Comparison of ENCODE assay signal across 9 cellular contexts in the genomic region with DNA sequence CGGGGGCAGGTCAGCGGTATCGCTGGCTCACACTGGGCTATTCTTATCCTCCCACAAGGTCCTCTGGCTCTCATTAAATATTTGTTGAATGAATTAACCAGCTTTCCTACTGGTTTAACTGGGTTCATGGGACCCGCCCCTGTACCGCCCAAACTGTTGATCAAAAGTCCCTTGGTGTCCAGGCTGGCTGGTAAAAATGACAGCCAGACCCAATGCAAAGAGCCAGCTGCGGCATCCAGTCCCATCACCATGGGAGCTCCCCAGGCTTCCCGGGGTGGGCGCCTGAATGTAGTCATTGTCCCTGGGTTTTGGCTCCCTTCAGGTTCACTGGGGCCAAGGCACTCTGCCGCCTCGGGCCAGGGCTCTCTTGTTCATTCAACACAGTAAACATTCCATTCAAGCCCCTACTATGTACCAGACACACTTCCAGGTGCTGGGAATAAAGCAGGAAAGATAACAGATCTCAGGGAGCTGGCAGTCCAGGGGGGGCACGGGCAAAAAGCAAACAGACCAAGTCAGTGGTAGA. TPM values are rescaled to one million over a fixed set of nuclear protein-coding genes. Genes with fewer than 3 reads are reported as not detected.
DNase-seq lines count a peak whose midpoint lies in the region; ATAC-seq, FAIRE-seq and TF ChIP-seq lines count a peak whose summit lies in the region.
"Had no signal": no experiment of that assay in that cellular context is flagged by ENCODE, and none has a peak within 500 bp of the region (broad histone marks: within the 10 kb centered on the region; RNA-seq: fewer than 3 reads in every experiment).

No MANE protein-coding gene starts in this region.

- TF ChIP-seq CTCF in VCaP (conservative IDR thresholded peaks at IDR 0.05), result no peak

- no peak for FAIRE-seq in GM19239 (lab: Jason Lieb, UNC)

- intact Hi-C loops in left colon (cut with DNase I, micrococcal nuclease), result no loop called here

- DNase-seq in NCI-H1092 (lab: John Stamatoyannopoulos, UW) (peak; percentile 41), left colon (peak in 1 of 2 donors; percentile 49), CD1c-positive myeloid dendritic cell (ENCODE audit: extremely low spot score) (no peak), RPMI8226 (no peak), GM19239 (ENCODE audit: insufficient read length, low spot score) (no peak)
- DNase-seq: dermis blood vessel endothelial cell; stimulated activated naive B cell treated with anti-CD40 and anti-IgM and Interleukin-4, amounts not matched to agents 10 μg/mL and 1 μg/mL and 100 μg/mL, for 72 hours had no signal

- peak; percentile 46 for ATAC-seq in left colon
- ATAC-seq: stimulated activated naive B cell treated with anti-CD40 and anti-IgM and Interleukin-4, amounts not matched to agents 10 μg/mL and 1 μg/mL and 100 μg/mL, for 72 hours had no signal

- H3K27ac ChIP-seq in VCaP (peak overlapping the region; percentile 71), temporal lobe (ENCODE audit: low read depth, low read length) (peak overlapping the region; percentile 87)

RNA-seq across cellular contexts. Expression of a gene that starts 11.7 kb away (rescaled TPM):
- total RNA-seq in left colon, result 100 to 1,000 TPM; 188 to 253 TPM
- total RNA-seq in temporal lobe, result 6.9 TPM
- total RNA-seq: dermis blood vessel endothelial cell had no signal

Comparison
In these comparisons a context has a peak if more than half of its experiments do, and no peak if none do; other contexts are left out.
1. RNA of a gene that starts 11.7 kb away (total RNA-seq): 188 to 253 TPM in left colon; 6.9 TPM in temporal lobe (single experiment); every median in the first group is over 10 times any median in the second.